8 cellular contexts compared by ENCODE assay signal in genomic region chr16:85902366-85903155, GRCh38.
DNase-seq lines count a peak whose midpoint lies in the region; ATAC-seq and TF ChIP-seq lines count a peak whose summit lies in the region.

No MANE protein-coding gene starts in this region.

- POLR2A ChIA-PET in GM10248 (lab: Yijun Ruan, JAX), result interaction anchor here (0.6 to 1.7 kb wide), 8 partner anchors 9 to 88 kb away, joined by 3 to 10 read pairs (median 4); no protein-coding TSS in a partner anchor

- peak; percentile 86 for DNase-seq in GM10248 (ENCODE audit: extremely low spot score)
- DNase-seq in MV-4-11 (lab: John Stamatoyannopoulos, UW), result peak; percentile 31
- peak; percentile 41 for DNase-seq in activated naive CD8-positive, alpha-beta T cell treated with anti-CD3 and anti-CD28 coated beads, Interleukin-2, amount 50 U/mL, for 16 hours (ENCODE audit: low read depth, low spot score)
- DNase-seq in stimulated activated naive CD4-positive, alpha-beta T cell treated with Interleukin-2 at 50 U/mL for 16 hours (lab: John Stamatoyannopoulos, UW), result peak; percentile 56
- DNase-seq in hypothalamus (lab: John Stamatoyannopoulos, UW), result no peak
- no peak for DNase-seq in NCI-H345 (lab: John Stamatoyannopoulos, UW)
- DNase-seq in NCI-H510A treated with DMSO at 0.1 percent for 48 hours (lab: John Stamatoyannopoulos, UW), result no peak

- ATAC-seq in GM21528 (IDR thresholded peaks at IDR 0.05; ENCODE audit: low FRiP score, unreplicated experiment), result peak; percentile 56

- TF ChIP-seq CTCF in GM10248 (IDR thresholded peaks at IDR 0.05; ENCODE audit: control extremely low read depth, extremely low read depth, low read depth, missing control alignments), result no peak

- CTCF ChIA-PET in GM10248 (lab: Yijun Ruan, JAX), result interaction anchor here (1.0 to 3.4 kb wide), 17 partner anchors 7 to 788 kb away, joined by 3 to 29 read pairs (median 5); no protein-coding TSS in a partner anchor

Comparison
In these comparisons a context has a peak if more than half of its experiments do, and no peak if none do; other contexts are left out.
1. DNase-seq: peak in GM10248 (single experiment), MV-4-11 (single experiment), activated naive CD8-positive, alpha-beta T cell treated with anti-CD3 and anti-CD28 coated beads, Interleukin-2, amount 50 U/mL, for 16 hours (single experiment) and stimulated activated naive CD4-positive, alpha-beta T cell treated with Interleukin-2 at 50 U/mL for 16 hours (single experiment); none in hypothalamus (0 of 51), NCI-H345 (single experiment) and NCI-H510A treated with DMSO at 0.1 percent for 48 hours (single experiment).